ENCODE assay signal across 8 cellular contexts in the genomic region with DNA sequence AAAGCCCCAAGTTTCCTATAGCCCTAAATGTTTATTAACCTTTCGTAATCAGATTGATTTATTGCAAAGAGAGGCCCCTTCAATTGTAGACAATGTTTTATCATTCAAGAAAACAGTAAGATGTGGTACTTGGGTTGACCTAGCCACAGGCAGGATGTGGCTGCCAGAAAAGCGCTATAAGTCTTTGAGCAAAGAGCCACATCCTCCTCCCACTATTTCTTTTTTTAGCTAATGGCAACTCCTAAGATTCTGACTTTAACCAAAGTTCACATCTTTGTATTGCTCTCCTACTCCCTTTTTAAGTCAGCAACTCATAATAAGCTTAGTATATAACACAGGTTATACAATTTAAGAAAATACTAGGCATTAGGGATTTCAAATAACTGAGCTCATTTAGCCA.
DNase-seq lines count a peak whose midpoint lies in the region; ATAC-seq, FAIRE-seq and TF ChIP-seq lines count a peak whose summit lies in the region.

No MANE protein-coding gene starts in this region.

- no peaks in the 10 kb centered on the region for H3K79me2 ChIP-seq in HepG2 (ENCODE audit: insufficient read depth, low read length)

- no peak for TF ChIP-seq RAD21 in HepG2 (CRISPR knock-in tag; IDR thresholded peaks at IDR 0.05)

- H3K4me1 Mint-ChIP-seq in natural killer cell: peaks cover 59 to 60% of the 10 kb centered on the region in 2 donors

- no peaks in the 10 kb centered on the region for H3K4me1 ChIP-seq in HepG2 (ENCODE audit: insufficient read depth, low read length)
- no peaks in the 10 kb centered on the region for H3K4me1 ChIP-seq in thyroid gland

- DNase-seq in GM19239 (ENCODE audit: insufficient read length, low spot score) (peak; percentile 27), natural killer cell (peak; percentile 58), NCI-H1417 treated with DMSO at 0.1 percent for 48 hours (lab: John Stamatoyannopoulos, UW) (no peak), HepG2 (ENCODE audit: low spot score) (no peak), thyroid gland (no peak), occipital lobe (lab: John Stamatoyannopoulos, UW) (no peak)
- DNase-seq in activated CD4-positive, alpha-beta T cell treated with anti-CD3 and anti-CD28 coated beads for 48 hours: peak; percentile 67

- TF ChIP-seq CTCF in natural killer cell (IDR thresholded peaks at IDR 0.05) (no peak), HepG2 (CRISPR knock-in tag; IDR thresholded peaks at IDR 0.05) (no peak), thyroid gland (IDR thresholded peaks at IDR 0.05) (no peak)

- no peaks in the 10 kb centered on the region for H3K36me3 ChIP-seq in HepG2 (replicated peaks in 1 of 2; ENCODE audit: control insufficient read depth in 1 of 2, insufficient read depth in 2 of 2, low read length in 2 of 2)
- no peaks in the 10 kb centered on the region for H3K36me3 ChIP-seq in thyroid gland

- H3K27me3 Mint-ChIP-seq in natural killer cell (ENCODE audit: low read depth in 2 of 2): peaks cover 0 to 7% of the 10 kb centered on the region in 2 donors

- H3K4me2 ChIP-seq in HepG2 (ENCODE audit: low read depth, low read length): no peak overlapping the region

- ATAC-seq in HG03135 (IDR thresholded peaks at IDR 0.05; ENCODE audit: unreplicated experiment) (peak; percentile 66), natural killer cell (peak; percentile 72 to 92 (median 79)), HepG2 (no peak)

- H3K9ac ChIP-seq in HepG2 (ENCODE audit: insufficient read depth, low read depth, low read length): no peak overlapping the region

- H3K9me3 ChIP-seq in HepG2 (ENCODE audit: low read length) (no peaks in the 10 kb centered on the region), thyroid gland (no peaks in the 10 kb centered on the region)

- in situ Hi-C loops in HepG2 (cut with HindIII; ENCODE audit: extremely low pct_ligation_motif_present, low pct_unique_long_range_greater_than_20kb): no loop called here

- POLR2A ChIA-PET in HepG2 (lab: Yijun Ruan, JAX): no interaction called here

- H3K27me3 ChIP-seq in HepG2 (ENCODE audit: control insufficient read depth in 1 of 2, insufficient read depth in 2 of 2, low read length in 2 of 2): no peaks in the 10 kb centered on the region; a peak in 1 of 5 replicates
- no peaks in the 10 kb centered on the region for H3K27me3 ChIP-seq in thyroid gland

- no peak for TF ChIP-seq POLR2A in HepG2 (IDR thresholded peaks at IDR 0.05; ENCODE audit: insufficient read depth in 1 of 2, low read depth in 2 of 2, low read length in 2 of 2)
- TF ChIP-seq POLR2A in thyroid gland (IDR thresholded peaks at IDR 0.05): no peak

- no peaks in the 10 kb centered on the region for H4K20me1 ChIP-seq in HepG2 (ENCODE audit: insufficient read depth, low read length)

- intact Hi-C loops in natural killer cell (cut with micrococcal nuclease) (loop anchor here (1.0 to 10.0 kb wide), 6 partner anchors 71 to 396 kb away; a partner anchor contains a TSS), HepG2 (cut with micrococcal nuclease; ENCODE audit: unreplicated experiment) (no loop called here), thyroid gland (cut with DNase I) (no loop called here)

- H3K9me3 Mint-ChIP-seq in natural killer cell: no peaks in the 10 kb centered on the region

- FAIRE-seq in GM19239 (lab: Jason Lieb, UNC): peak; percentile 71
- FAIRE-seq in HepG2 (lab: Jason Lieb, UNC): no peak

- H3K4me3 ChIP-seq in HepG2 (replicated peaks in 1 of 3; ENCODE audit: insufficient read depth in 1 of 3, low read depth in 2 of 3, low read length in 3 of 3) (no peak overlapping the region), thyroid gland (replicated peaks in 1 of 3) (no peak overlapping the region)

- no peak overlapping the region for H2AFZ ChIP-seq in HepG2 (ENCODE audit: low read length)

- CTCF ChIA-PET in HepG2 (lab: Yijun Ruan, JAX; ENCODE audit: low intra/inter-chr PET ratio, low total read pairs): no interaction called here

- 44% methylated on average over 2 of the region's 2 CpGs for WGBS in HepG2 (ENCODE audit: low lambda C conversion rate)
- 78 to 86% methylated on average over 2 of the region's 2 CpGs for WGBS in thyroid gland, 2 donors

- H3K27ac ChIP-seq in HepG2 (ENCODE audit: extremely low read length, insufficient read depth, low read length) (no peak overlapping the region), thyroid gland (no peak overlapping the region)

- H3K36me3 Mint-ChIP-seq in natural killer cell: no peaks in the 10 kb centered on the region

- TF ChIP-seq EP300 in HepG2 (IDR thresholded peaks at IDR 0.05; ENCODE audit: low read depth in 2 of 2, low read length in 2 of 2) (no peak), HepG2 (CRISPR knock-in tag; IDR thresholded peaks at IDR 0.05; ENCODE audit: borderline replicate concordance) (no peak)

- BruUV-seq in HepG2 (replicated peaks; lab: Mats Ljungman, UMichigan): no TSS peak

- H3K27ac Mint-ChIP-seq in natural killer cell: peak overlapping the region; percentile 64 to 73

- H3K4me3 Mint-ChIP-seq in natural killer cell: peak overlapping the region; percentile 86

TF ChIP-seq in HepG2, 621 proteins besides CTCF, POLR2A, EP300 and RAD21:
- TF ChIP-seq ZNF34 (CRISPR knock-in tag; IDR thresholded peaks at IDR 0.05; ENCODE audit: borderline replicate concordance) (no peak), JARID2 (CRISPR knock-in tag; IDR thresholded peaks at IDR 0.05; ENCODE audit: insufficient replicate concordance) (no peak), GPN1 (CRISPR knock-in tag; IDR thresholded peaks at IDR 0.05; ENCODE audit: borderline replicate concordance) (no peak), MIER2 (CRISPR knock-in tag; IDR thresholded peaks at IDR 0.05) (no peak), ZNF24 (IDR thresholded peaks at IDR 0.05) (no peak), PAF1 (CRISPR knock-in tag; IDR thresholded peaks at IDR 0.05) (no peak), FOXK2 (IDR thresholded peaks at IDR 0.05) (no peak), HMG20B (CRISPR knock-in tag; conservative IDR thresholded peaks at IDR 0.05) (no peak), CHCHD3 (CRISPR knock-in tag; IDR thresholded peaks at IDR 0.05) (no peak)
- TF ChIP-seq, protein P1, sequence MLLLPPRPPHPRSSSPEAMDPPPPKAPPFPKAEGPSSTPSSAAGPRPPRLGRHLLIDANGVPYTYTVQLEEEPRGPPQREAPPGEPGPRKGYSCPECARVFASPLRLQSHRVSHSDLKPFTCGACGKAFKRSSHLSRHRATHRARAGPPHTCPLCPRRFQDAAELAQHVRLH (CRISPR knock-in tag; IDR thresholded peaks at IDR 0.05; ENCODE audit: borderline replicate concordance, low read depth): no peak
- TF ChIP-seq, protein P2, sequence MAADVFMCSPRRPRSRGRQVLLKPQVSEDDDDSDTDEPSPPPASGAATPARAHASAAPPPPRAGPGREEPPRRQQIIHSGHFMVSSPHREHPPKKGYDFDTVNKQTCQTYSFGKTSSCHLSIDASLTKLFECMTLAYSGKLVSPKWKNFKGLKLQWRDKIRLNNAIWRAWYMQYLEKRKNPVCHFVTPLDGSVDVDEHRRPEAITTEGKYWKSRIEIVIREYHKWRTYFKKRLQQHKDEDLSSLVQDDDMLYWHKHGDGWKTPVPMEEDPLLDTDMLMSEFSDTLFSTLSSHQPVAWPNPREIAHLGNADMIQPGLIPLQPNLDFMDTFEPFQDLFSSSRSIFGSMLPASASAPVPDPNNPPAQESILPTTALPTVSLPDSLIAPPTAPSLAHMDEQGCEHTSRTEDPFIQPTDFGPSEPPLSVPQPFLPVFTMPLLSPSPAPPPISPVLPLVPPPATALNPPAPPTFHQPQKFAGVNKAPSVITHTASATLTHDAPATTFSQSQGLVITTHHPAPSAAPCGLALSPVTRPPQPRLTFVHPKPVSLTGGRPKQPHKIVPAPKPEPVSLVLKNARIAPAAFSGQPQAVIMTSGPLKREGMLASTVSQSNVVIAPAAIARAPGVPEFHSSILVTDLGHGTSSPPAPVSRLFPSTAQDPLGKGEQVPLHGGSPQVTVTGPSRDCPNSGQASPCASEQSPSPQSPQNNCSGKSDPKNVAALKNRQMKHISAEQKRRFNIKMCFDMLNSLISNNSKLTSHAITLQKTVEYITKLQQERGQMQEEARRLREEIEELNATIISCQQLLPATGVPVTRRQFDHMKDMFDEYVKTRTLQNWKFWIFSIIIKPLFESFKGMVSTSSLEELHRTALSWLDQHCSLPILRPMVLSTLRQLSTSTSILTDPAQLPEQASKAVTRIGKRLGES (CRISPR knock-in tag; IDR thresholded peaks at IDR 0.05; ENCODE audit: borderline replicate concordance): no peak
- TF ChIP-seq, protein P3, sequence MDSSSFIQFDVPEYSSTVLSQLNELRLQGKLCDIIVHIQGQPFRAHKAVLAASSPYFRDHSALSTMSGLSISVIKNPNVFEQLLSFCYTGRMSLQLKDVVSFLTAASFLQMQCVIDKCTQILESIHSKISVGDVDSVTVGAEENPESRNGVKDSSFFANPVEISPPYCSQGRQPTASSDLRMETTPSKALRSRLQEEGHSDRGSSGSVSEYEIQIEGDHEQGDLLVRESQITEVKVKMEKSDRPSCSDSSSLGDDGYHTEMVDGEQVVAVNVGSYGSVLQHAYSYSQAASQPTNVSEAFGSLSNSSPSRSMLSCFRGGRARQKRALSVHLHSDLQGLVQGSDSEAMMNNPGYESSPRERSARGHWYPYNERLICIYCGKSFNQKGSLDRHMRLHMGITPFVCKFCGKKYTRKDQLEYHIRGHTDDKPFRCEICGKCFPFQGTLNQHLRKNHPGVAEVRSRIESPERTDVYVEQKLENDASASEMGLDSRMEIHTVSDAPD (CRISPR knock-in tag; IDR thresholded peaks at IDR 0.05): no peak
- TF ChIP-seq, protein P4, sequence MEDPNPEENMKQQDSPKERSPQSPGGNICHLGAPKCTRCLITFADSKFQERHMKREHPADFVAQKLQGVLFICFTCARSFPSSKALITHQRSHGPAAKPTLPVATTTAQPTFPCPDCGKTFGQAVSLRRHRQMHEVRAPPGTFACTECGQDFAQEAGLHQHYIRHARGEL (CRISPR knock-in tag; IDR thresholded peaks at IDR 0.05): no peak

Comparison
In these comparisons a context has a peak if more than half of its experiments do, and no peak if none do; other contexts are left out.
1. DNase-seq: peak in GM19239 (single experiment), activated CD4-positive, alpha-beta T cell treated with anti-CD3 and anti-CD28 coated beads for 48 hours (single experiment) and natural killer cell (single experiment); none in NCI-H1417 treated with DMSO at 0.1 percent for 48 hours (single experiment), HepG2 (single experiment), thyroid gland (0 of 2) and occipital lobe (single experiment).